Comparison of ENCODE assay signal across 26 cellular contexts in genomic region chr12:123960856-123961255, GRCh38.
"Had no signal": no experiment of that assay in that cellular context is flagged by ENCODE, and none has a peak within 500 bp of the region (broad histone marks: within the 10 kb centered on the region; RNA-seq: fewer than 3 reads in every experiment).

No MANE protein-coding gene starts in this region.

- H3K27me3 ChIP-seq: esophagus muscularis mucosa, gastroesophageal sphincter, ovary had no signal

- H3K4me1 ChIP-seq: esophagus muscularis mucosa, gastroesophageal sphincter had no signal

- H3K36me3 ChIP-seq: ovary, thoracic aorta had no signal

- H3K9me3 ChIP-seq: esophagus muscularis mucosa, gastroesophageal sphincter, ovary, thoracic aorta had no signal

- H3K4me3 ChIP-seq: esophagus muscularis mucosa, gastroesophageal sphincter, ovary, skin epidermis, thoracic aorta had no signal

- ATAC-seq: gastroesophageal sphincter; sciatic nerve; stimulated activated naive CD8-positive, alpha-beta T cell treated with anti-CD3 and anti-CD28 coated beads, Interleukin-15, Interleukin-2, amounts not matched to agents 100 U/mL and 50 U/mL, for 24 hours; T-cell had no signal

- DNase-seq: activated CD4-positive, alpha-beta T cell treated with anti-CD3 and anti-CD28 coated beads for 4 hours; activated CD4-positive, alpha-beta T cell treated with anti-CD3 and anti-CD28 coated beads, Interleukin-2, amount 50 U/mL, for 48 hours; activated CD4-positive, CD25-positive, alpha-beta regulatory T cell; activated CD8-positive, alpha-beta memory T cell treated with anti-CD3 and anti-CD28 coated beads, Interleukin-2, amount 50 U/mL, for 48 hours; activated gamma-delta T cell; activated naive CD4-positive, alpha-beta T cell treated with anti-CD3 and anti-CD28 coated beads, Interleukin-2, amount 10 ng/mL, durations not matched to agents 7 days and 5 days; activated naive CD8-positive, alpha-beta T cell treated with anti-CD3 and anti-CD28 coated beads, Interleukin-2, amount 10 ng/mL, durations not matched to agents 7 days and 5 days; activated T-cell treated with anti-CD3 and anti-CD28 coated beads, Interleukin-2, amount 50 U/mL, for 24 hours; amniotic stem cell; caudate nucleus; cortex of kidney; head of caudate nucleus; hippocampal formation; naive B cell; nephron progenitor cell; ovary; stimulated activated CD4-positive, alpha-beta T cell treated with anti-CD3 and anti-CD28 coated beads, Interleukin-12 subunit alpha, Interleukin-12 subunit beta, amount 100 ng/mL, for 4 hours; stimulated activated CD4-positive, alpha-beta T cell treated with anti-CD3 and anti-CD28 coated beads, Interleukin-4, amount 100 ng/mL, for 1 hour; stimulated activated naive CD8-positive, alpha-beta T cell treated with anti-CD3 and anti-CD28 coated beads, Interleukin-15, Interleukin-2, amounts not matched to agents 100 U/mL and 50 U/mL, for 24 hours; T-cell; trophoblast cell had no signal

- H3K27ac ChIP-seq: esophagus muscularis mucosa, gastroesophageal sphincter, ovary, skin epidermis, thoracic aorta had no signal
